1 cellular context compared by ENCODE assay signal in genomic region chr5:174608631-174609097, GRCh38.
TF ChIP-seq lines count a peak whose summit lies in the region.

No MANE protein-coding gene starts in this region.

TF ChIP-seq in WTC11, 78 proteins besides CTCF, POLR2A, EP300 and RAD21 (continued from another document):
- TF ChIP-seq, protein P1, sequence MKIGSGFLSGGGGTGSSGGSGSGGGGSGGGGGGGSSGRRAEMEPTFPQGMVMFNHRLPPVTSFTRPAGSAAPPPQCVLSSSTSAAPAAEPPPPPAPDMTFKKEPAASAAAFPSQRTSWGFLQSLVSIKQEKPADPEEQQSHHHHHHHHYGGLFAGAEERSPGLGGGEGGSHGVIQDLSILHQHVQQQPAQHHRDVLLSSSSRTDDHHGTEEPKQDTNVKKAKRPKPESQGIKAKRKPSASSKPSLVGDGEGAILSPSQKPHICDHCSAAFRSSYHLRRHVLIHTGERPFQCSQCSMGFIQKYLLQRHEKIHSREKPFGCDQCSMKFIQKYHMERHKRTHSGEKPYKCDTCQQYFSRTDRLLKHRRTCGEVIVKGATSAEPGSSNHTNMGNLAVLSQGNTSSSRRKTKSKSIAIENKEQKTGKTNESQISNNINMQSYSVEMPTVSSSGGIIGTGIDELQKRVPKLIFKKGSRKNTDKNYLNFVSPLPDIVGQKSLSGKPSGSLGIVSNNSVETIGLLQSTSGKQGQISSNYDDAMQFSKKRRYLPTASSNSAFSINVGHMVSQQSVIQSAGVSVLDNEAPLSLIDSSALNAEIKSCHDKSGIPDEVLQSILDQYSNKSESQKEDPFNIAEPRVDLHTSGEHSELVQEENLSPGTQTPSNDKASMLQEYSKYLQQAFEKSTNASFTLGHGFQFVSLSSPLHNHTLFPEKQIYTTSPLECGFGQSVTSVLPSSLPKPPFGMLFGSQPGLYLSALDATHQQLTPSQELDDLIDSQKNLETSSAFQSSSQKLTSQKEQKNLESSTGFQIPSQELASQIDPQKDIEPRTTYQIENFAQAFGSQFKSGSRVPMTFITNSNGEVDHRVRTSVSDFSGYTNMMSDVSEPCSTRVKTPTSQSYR (CRISPR knock-in tag; IDR thresholded peaks at IDR 0.05) = no peak
- TF ChIP-seq OVOL2 (CRISPR knock-in tag; IDR thresholded peaks at IDR 0.05; ENCODE audit: borderline replicate concordance) = no peak
